In genomic region chr12:116662612-116663144, GRCh38 we compare ENCODE assay signal across 9 cellular contexts.
DNase-seq lines count a peak whose midpoint lies in the region; ATAC-seq and TF ChIP-seq lines count a peak whose summit lies in the region.
"Had no signal": no experiment of that assay in that cellular context is flagged by ENCODE, and none has a peak within 500 bp of the region (broad histone marks: within the 10 kb centered on the region; RNA-seq: fewer than 3 reads in every experiment).

No MANE protein-coding gene starts in this region.

- ATAC-seq in GM21515 (IDR thresholded peaks at IDR 0.05; ENCODE audit: unreplicated experiment): no peak

- peaks cover 13% of the 10 kb centered on the region for H3K27me3 Mint-ChIP-seq in glutamatergic neuron (ENCODE audit: unreplicated experiment)

- peaks cover 38% of the 10 kb centered on the region for H3K4me1 Mint-ChIP-seq in glutamatergic neuron (ENCODE audit: low read depth, unreplicated experiment)

- H3K36me3 Mint-ChIP-seq in glutamatergic neuron (ENCODE audit: unreplicated experiment): no peaks in the 10 kb centered on the region

- H3K27ac Mint-ChIP-seq in glutamatergic neuron (ENCODE audit: unreplicated experiment): peak overlapping the region; percentile 78
- H3K27ac Mint-ChIP-seq: activated naive CD4-positive, alpha-beta T cell treated with anti-CD3 and anti-CD28 coated beads for 36 hours had no signal

- TF ChIP-seq CTCF in glutamatergic neuron (IDR thresholded peaks at IDR 0.05; ENCODE audit: partially characterized antibody, unreplicated experiment): no peak

- H3K4me3 Mint-ChIP-seq in glutamatergic neuron (ENCODE audit: unreplicated experiment): peak overlapping the region; percentile 78
- H3K4me3 Mint-ChIP-seq: activated naive CD4-positive, alpha-beta T cell treated with anti-CD3 and anti-CD28 coated beads for 36 hours had no signal

- H3K9me3 Mint-ChIP-seq in glutamatergic neuron (ENCODE audit: unreplicated experiment): peaks cover 15% of the 10 kb centered on the region
- H3K9me3 Mint-ChIP-seq: activated naive CD4-positive, alpha-beta T cell treated with anti-CD3 and anti-CD28 coated beads for 36 hours had no signal

- DNase-seq in NCI-H1694 (lab: John Stamatoyannopoulos, UW): peak; percentile 10
- DNase-seq in NCI-H1694 treated with DMSO at 0.1 percent for 48 hours (lab: John Stamatoyannopoulos, UW): no peak
- DNase-seq in NOMO-1 treated with dmso at 0.1 percent for 144 hours (lab: John Stamatoyannopoulos, UW; ENCODE audit: unreplicated experiment): peak; percentile 73
- peak; percentile 91 for DNase-seq in glutamatergic neuron
- DNase-seq in smooth muscle cell of the brain vasculature (ENCODE audit: low read depth, low spot score): peak; percentile 21
- no peak for DNase-seq in activated CD4-positive, alpha-beta T cell treated with anti-CD3 and anti-CD28 coated beads, Interleukin-2, amount 50 U/mL, for 4 hours
- DNase-seq in foreskin melanocyte: no peak
- DNase-seq: activated naive CD4-positive, alpha-beta T cell treated with anti-CD3 and anti-CD28 coated beads for 36 hours had no signal

Comparison
In these comparisons a context has a peak if more than half of its experiments do, and no peak if none do; other contexts are left out.
1. DNase-seq: peak in NCI-H1694 (single experiment), NOMO-1 treated with dmso at 0.1 percent for 144 hours (single experiment), glutamatergic neuron (single experiment) and smooth muscle cell of the brain vasculature (single experiment); none in NCI-H1694 treated with DMSO at 0.1 percent for 48 hours (single experiment), activated CD4-positive, alpha-beta T cell treated with anti-CD3 and anti-CD28 coated beads, Interleukin-2, amount 50 U/mL, for 4 hours (0 of 2) and foreskin melanocyte (single experiment).